Comparison of ENCODE assay signal across 1 cellular context in genomic region chr4:185096032-185096653, GRCh38.
TF ChIP-seq lines count a peak whose summit lies in the region.

No MANE protein-coding gene starts in this region.

TF ChIP-seq in H1, 55 proteins besides CTCF, POLR2A, EP300 and RAD21 (continued from another document):
- TF ChIP-seq YY1 (IDR thresholded peaks at IDR 0.05; ENCODE audit: low read depth, low read length) (no peak), E2F6 (IDR thresholded peaks at IDR 0.05) (no peak), HDAC6 (IDR thresholded peaks at IDR 0.05; ENCODE audit: low read depth, low read length) (no peak)
